Comparison of ENCODE assay signal across 25 cellular contexts in the genomic region with DNA sequence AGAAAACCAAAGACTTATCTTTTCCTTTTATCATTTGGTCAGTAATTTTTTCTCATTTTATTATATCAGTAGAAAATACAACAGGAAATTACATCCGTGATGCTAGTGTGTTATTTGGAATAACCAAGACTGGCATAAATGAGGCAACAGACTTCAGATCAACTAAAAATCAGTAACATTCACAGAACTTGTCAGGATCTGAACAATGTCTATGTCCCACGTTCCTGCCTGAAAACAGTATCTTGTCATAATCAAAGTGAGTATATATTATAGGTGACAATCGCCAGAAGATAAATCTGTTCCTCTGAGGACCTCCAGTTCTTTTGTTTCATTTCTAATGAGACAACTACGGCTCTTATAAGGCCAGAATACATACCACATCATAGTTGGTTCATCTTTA. TPM values are rescaled to one million over a fixed set of nuclear protein-coding genes. Genes with fewer than 3 reads are reported as not detected.
"Had no signal": no experiment of that assay in that cellular context is flagged by ENCODE, and none has a peak within 500 bp of the region (broad histone marks: within the 10 kb centered on the region; RNA-seq: fewer than 3 reads in every experiment).

No MANE protein-coding gene starts in this region.

- ATAC-seq: natural killer cell; psoas muscle; right cardiac atrium; right lobe of liver; stimulated activated effector memory CD8-positive, alpha-beta T cell treated with anti-CD3 and anti-CD28 coated beads, Interleukin-12 subunit alpha, Interleukin-12 subunit beta, amount 100 ng/mL, for 72 hours; stimulated activated naive B cell treated with anti-CD40 and anti-IgM and Interleukin-4, amounts not matched to agents 10 μg/mL and 1 μg/mL and 100 μg/mL, for 72 hours had no signal

- H3K4me1 Mint-ChIP-seq: natural killer cell had no signal

- H3K4me3 Mint-ChIP-seq: natural killer cell; nephron; neural progenitor cell; stimulated activated effector memory CD8-positive, alpha-beta T cell treated with anti-CD3 and anti-CD28 coated beads, Interleukin-12 subunit alpha, Interleukin-12 subunit beta, amount 100 ng/mL, for 72 hours; stimulated activated naive B cell treated with anti-CD40 and anti-IgM and Interleukin-4, amounts not matched to agents 10 μg/mL and 1 μg/mL and 100 μg/mL, for 72 hours; stimulated activated naive CD8-positive, alpha-beta T cell treated with anti-CD3 and anti-CD28 coated beads, Interleukin-15, Interleukin-2, amounts not matched to agents 100 ng/mL and 50 ng/mL, for 24 hours had no signal

- H3K9me3 Mint-ChIP-seq: natural killer cell; nephron; stimulated activated effector memory CD8-positive, alpha-beta T cell treated with anti-CD3 and anti-CD28 coated beads, Interleukin-12 subunit alpha, Interleukin-12 subunit beta, amount 100 ng/mL, for 72 hours; stimulated activated naive B cell treated with anti-CD40 and anti-IgM and Interleukin-4, amounts not matched to agents 10 μg/mL and 1 μg/mL and 100 μg/mL, for 72 hours; stimulated activated naive CD8-positive, alpha-beta T cell treated with anti-CD3 and anti-CD28 coated beads, Interleukin-15, Interleukin-2, amounts not matched to agents 100 ng/mL and 50 ng/mL, for 24 hours had no signal

- H3K27me3 Mint-ChIP-seq: progenitor cell of endocrine pancreas; stimulated activated naive B cell treated with anti-CD40 and anti-IgM and Interleukin-4, amounts not matched to agents 10 μg/mL and 1 μg/mL and 100 μg/mL, for 72 hours had no signal

- H3K36me3 Mint-ChIP-seq: natural killer cell; neural progenitor cell; stimulated activated effector memory CD8-positive, alpha-beta T cell treated with anti-CD3 and anti-CD28 coated beads, Interleukin-12 subunit alpha, Interleukin-12 subunit beta, amount 100 ng/mL, for 72 hours had no signal

- DNase-seq: natural killer cell; occipital lobe; ovary; posterior cingulate gyrus; psoas muscle; right cardiac atrium; right lobe of liver; sigmoid colon; small intestine; stimulated activated CD4-positive, alpha-beta T cell treated with anti-CD3 and anti-CD28 coated beads, Interleukin-15, amount 100 ng/mL, for 24 hours; stimulated activated CD4-positive, alpha-beta T cell treated with anti-CD3 and anti-CD28 coated beads, Interleukin-2, amount 100 ng/mL, for 24 hours; stimulated activated CD4-positive, alpha-beta T cell treated with anti-CD3 and anti-CD28 coated beads, Interleukin-2, amount 100 ng/mL, for 48 hours; stimulated activated CD4-positive, alpha-beta T cell treated with anti-CD3 and anti-CD28 coated beads, Interleukin-4, amount 100 ng/mL, for 24 hours; stimulated activated naive B cell treated with anti-CD40 and anti-IgM and Interleukin-4, amounts not matched to agents 10 μg/mL and 1 μg/mL and 100 μg/mL, for 72 hours; stimulated activated naive CD4-positive, alpha-beta T cell treated with Interleukin-2 at 50 U/mL for 16 hours; stomach; thyroid gland; upper lobe of left lung had no signal

- H3K27ac Mint-ChIP-seq: natural killer cell; nephron; neural progenitor cell; progenitor cell of endocrine pancreas; stimulated activated effector memory CD8-positive, alpha-beta T cell treated with anti-CD3 and anti-CD28 coated beads, Interleukin-12 subunit alpha, Interleukin-12 subunit beta, amount 100 ng/mL, for 72 hours; stimulated activated naive B cell treated with anti-CD40 and anti-IgM and Interleukin-4, amounts not matched to agents 10 μg/mL and 1 μg/mL and 100 μg/mL, for 72 hours; stimulated activated naive CD8-positive, alpha-beta T cell treated with anti-CD3 and anti-CD28 coated beads, Interleukin-15, Interleukin-2, amounts not matched to agents 100 ng/mL and 50 ng/mL, for 24 hours had no signal

RNA-seq across cellular contexts. Expression of a gene that starts 41.8 kb away (rescaled TPM):
- total RNA-seq: right lobe of liver, subcutaneous adipose tissue, vagina had no signal
